In the genomic region with DNA sequence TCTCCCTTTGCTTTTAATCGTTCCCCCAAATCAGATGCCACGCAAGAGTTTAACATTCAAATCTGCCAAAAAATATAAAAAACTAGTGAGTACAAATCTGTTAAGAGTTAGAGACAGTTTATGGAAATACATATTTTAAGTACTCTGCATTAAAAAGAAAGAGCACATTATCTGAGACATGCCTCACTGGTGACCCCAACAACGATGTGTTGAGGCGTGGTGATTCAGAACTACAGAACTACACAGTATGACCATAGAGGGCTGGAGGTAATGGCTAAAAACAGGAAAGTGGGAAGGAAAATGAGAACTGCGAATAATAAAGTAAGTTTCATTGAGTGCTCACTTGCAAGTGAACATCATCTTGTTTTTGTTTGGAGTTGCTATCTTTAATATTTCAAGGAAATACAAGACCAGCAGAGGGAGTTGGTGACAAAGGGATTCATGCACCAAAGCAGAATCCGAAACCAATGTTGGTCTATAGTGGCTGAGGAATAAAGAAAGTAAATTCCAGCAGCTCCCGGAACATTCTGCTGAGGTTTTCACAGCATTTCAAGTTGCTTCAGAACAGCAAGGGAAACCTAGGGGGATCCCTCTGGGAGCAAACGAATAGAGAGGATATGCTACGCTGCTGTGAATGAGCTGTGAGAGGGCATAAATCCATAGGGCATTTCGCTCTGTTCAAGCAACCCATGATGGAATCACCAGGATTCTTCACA, we compare ENCODE assay signal across 9 cellular contexts.
DNase-seq lines count a peak whose midpoint lies in the region; ATAC-seq and TF ChIP-seq lines count a peak whose summit lies in the region.
"Had no signal": no experiment of that assay in that cellular context is flagged by ENCODE, and none has a peak within 500 bp of the region (broad histone marks: within the 10 kb centered on the region; RNA-seq: fewer than 3 reads in every experiment).

No MANE protein-coding gene starts in this region.

- no peaks in the 10 kb centered on the region for H3K36me3 ChIP-seq in Peyer's patch

- H3K27me3 ChIP-seq in Peyer's patch = no peaks in the 10 kb centered on the region
- peaks cover 6% of the 10 kb centered on the region for H3K27me3 ChIP-seq in foreskin keratinocyte

- TF ChIP-seq POLR2A in Peyer's patch (IDR thresholded peaks at IDR 0.05) = no peak

- peak; percentile 43 for ATAC-seq in foreskin keratinocyte
- no peak for ATAC-seq in HG02759 (IDR thresholded peaks at IDR 0.05; ENCODE audit: unreplicated experiment)
- ATAC-seq: stimulated activated naive CD8-positive, alpha-beta T cell treated with anti-CD3 and anti-CD28 coated beads, Interleukin-15, amount 100 ng/mL, for 72 hours had no signal

- H3K4me1 ChIP-seq in Peyer's patch = no peaks in the 10 kb centered on the region
- H3K4me1 ChIP-seq in foreskin keratinocyte = no peaks in the 10 kb centered on the region

- H3K4me3 ChIP-seq in Peyer's patch (peak overlapping the region in 1 of 4 donors; percentile 23), skeletal muscle cell (ENCODE audit: low read depth, low read length) (peak overlapping the region; percentile 25)

- H3K27ac ChIP-seq in Peyer's patch = no peak overlapping the region
- no peak overlapping the region for H3K27ac ChIP-seq in foreskin keratinocyte

- TF ChIP-seq CTCF in GM12872 (IDR thresholded peaks at IDR 0.05; ENCODE audit: insufficient read depth, low read depth, low read length) (0 out of 3 replicates have a peak, but pooled peaks have one; percentile 17), Peyer's patch (IDR thresholded peaks at IDR 0.05) (peak in 5 of 6 experiments; percentile 13 to 43 (median 29)), foreskin keratinocyte (conservative IDR thresholded peaks at IDR 0.05) (peak; percentile 59)

- no peak for DNase-seq in Peyer's patch
- DNase-seq in foreskin keratinocyte = peak in 1 of 2 donors; percentile 37
- peak; percentile 31 for DNase-seq in skeletal muscle cell (ENCODE audit: low read depth)
- no peak for DNase-seq in activated gamma-delta T cell (lab: John Stamatoyannopoulos, UW)
- DNase-seq in amniotic stem cell (lab: John Stamatoyannopoulos, UW) = no peak
- no peak for DNase-seq in NCI-H1436 treated with DMSO at 0.1 percent for 48 hours (lab: John Stamatoyannopoulos, UW)
- DNase-seq: stimulated activated naive CD8-positive, alpha-beta T cell treated with anti-CD3 and anti-CD28 coated beads, Interleukin-15, amount 100 ng/mL, for 72 hours had no signal

- H3K9me3 ChIP-seq in Peyer's patch = no peaks in the 10 kb centered on the region
